Comparison of ENCODE assay signal across 1 cellular context in genomic region chr1:1344672-1345361, GRCh38.
A peak's percentile ranks its signal among the peaks of the same experiment; 100 is the strongest.
TF ChIP-seq lines count a peak whose summit lies in the region.

No MANE protein-coding gene starts in this region.

TF ChIP-seq in HepG2, 621 proteins besides CTCF, POLR2A, EP300 and RAD21 (continued from another document):
- TF ChIP-seq ZBTB39 (CRISPR knock-in tag; IDR thresholded peaks at IDR 0.05) (no peak), PHF8 (CRISPR knock-in tag; IDR thresholded peaks at IDR 0.05) (0 out of 2 replicates have a peak, but pooled peaks have one; percentile 24), ZNF446 (CRISPR knock-in tag; IDR thresholded peaks at IDR 0.05) (0 out of 2 replicates have a peak, but pooled peaks have one; percentile 36), ZNF333 (CRISPR knock-in tag; IDR thresholded peaks at IDR 0.05; ENCODE audit: borderline replicate concordance) (0 out of 2 replicates have a peak, but pooled peaks have one; percentile 14), ZSCAN20 (CRISPR knock-in tag; IDR thresholded peaks at IDR 0.05; ENCODE audit: borderline replicate concordance) (no peak), SP4 (CRISPR knock-in tag; IDR thresholded peaks at IDR 0.05) (peak; percentile 23; the same call in 1 of the 2 replicates), CAMTA2 (CRISPR knock-in tag; IDR thresholded peaks at IDR 0.05; ENCODE audit: borderline replicate concordance) (0 out of 2 replicates have a peak, but pooled peaks have one; percentile 24), ZBTB44 (CRISPR knock-in tag; IDR thresholded peaks at IDR 0.05) (no peak), ZBTB7A (CRISPR knock-in tag; IDR thresholded peaks at IDR 0.05) (0 out of 2 replicates have a peak, but pooled peaks have one; percentile 44), ZNF281 (CRISPR knock-in tag; IDR thresholded peaks at IDR 0.05; ENCODE audit: borderline replicate concordance) (0 out of 2 replicates have a peak, but pooled peaks have one; percentile 16), MXI1 (IDR thresholded peaks at IDR 0.05; ENCODE audit: borderline replicate concordance, low read depth, low read length) (no peak), ZFY (CRISPR knock-in tag; IDR thresholded peaks at IDR 0.05) (0 out of 2 replicates have a peak, but pooled peaks have one; percentile 24), ARNT2 (CRISPR knock-in tag; IDR thresholded peaks at IDR 0.05; ENCODE audit: low read depth) (0 out of 2 replicates have a peak, but pooled peaks have one; percentile 37), SMAD1 (CRISPR knock-in tag; IDR thresholded peaks at IDR 0.05; ENCODE audit: borderline replicate concordance, low read depth) (0 out of 2 replicates have a peak, but pooled peaks have one; percentile 39), RBFOX2 (IDR thresholded peaks at IDR 0.05; ENCODE audit: low read depth, low read length) (0 out of 2 replicates have a peak, but pooled peaks have one; percentile 15), AGO1 (IDR thresholded peaks at IDR 0.05; ENCODE audit: low read depth, low read length, poor library complexity, severe bottlenecking) (peak; percentile 34), ZNF687 (CRISPR knock-in tag; IDR thresholded peaks at IDR 0.05) (peak; percentile 40; the same call in 1 of the 2 replicates), SMARCC2 (IDR thresholded peaks at IDR 0.05) (no peak), ZNF891 (CRISPR knock-in tag; IDR thresholded peaks at IDR 0.05) (no peak), NONO (IDR thresholded peaks at IDR 0.05) (no peak), NONO (CRISPR knock-in tag; conservative IDR thresholded peaks at IDR 0.05) (peak; percentile 10; the same call in 1 of the 2 replicates), ZNF709 (CRISPR knock-in tag; IDR thresholded peaks at IDR 0.05) (no peak), ZNF317 (CRISPR knock-in tag; IDR thresholded peaks at IDR 0.05) (no peak), ZSCAN9 (CRISPR knock-in tag; IDR thresholded peaks at IDR 0.05; ENCODE audit: borderline replicate concordance) (0 out of 2 replicates have a peak, but pooled peaks have one; percentile 32), SAP130 (CRISPR knock-in tag; IDR thresholded peaks at IDR 0.05; ENCODE audit: low read depth) (peak; percentile 38), AKAP8 (CRISPR knock-in tag; IDR thresholded peaks at IDR 0.05) (0 out of 2 replicates have a peak, but pooled peaks have one; percentile 58), HNRNPL (IDR thresholded peaks at IDR 0.05; ENCODE audit: low read depth, low read length) (0 out of 2 replicates have a peak, but pooled peaks have one; percentile 40), ZBTB38 (CRISPR knock-in tag; IDR thresholded peaks at IDR 0.05) (peak; percentile 33; the same call in 1 of the 2 replicates), PTBP1 (IDR thresholded peaks at IDR 0.05; ENCODE audit: low read depth, low read length, poor library complexity, severe bottlenecking) (no peak), XRCC5 (optimal IDR thresholded peaks at IDR 0.05; ENCODE audit: low read length) (peak; percentile 59), RBM39 (IDR thresholded peaks at IDR 0.05; ENCODE audit: low read depth, low read length, poor library complexity, severe bottlenecking) (peak; percentile 42), THAP9 (CRISPR knock-in tag; IDR thresholded peaks at IDR 0.05; ENCODE audit: borderline replicate concordance) (0 out of 2 replicates have a peak, but pooled peaks have one; percentile 52)
